In genomic region chr12:132422057-132423043, GRCh38 we compare ENCODE assay signal across 2 cellular contexts.
TF ChIP-seq lines count a peak whose summit lies in the region.

No MANE protein-coding gene starts in this region.

TF ChIP-seq in SK-N-SH treated with all-trans-retinoic acid at 6 μM for 48 hours, 23 proteins besides CTCF, POLR2A, EP300 and RAD21 (continued from another document):
- TF ChIP-seq TOX (CRISPR knock-in tag; IDR thresholded peaks at IDR 0.05; ENCODE audit: borderline replicate concordance) (no peak), TSHZ2 (CRISPR knock-in tag; IDR thresholded peaks at IDR 0.05) (no peak), POU6F1 (CRISPR knock-in tag; IDR thresholded peaks at IDR 0.05; ENCODE audit: borderline replicate concordance, low read depth) (no peak), SNAI2 (CRISPR knock-in tag; IDR thresholded peaks at IDR 0.05) (no peak), ESRRG (CRISPR knock-in tag; IDR thresholded peaks at IDR 0.05) (no peak), TCF4 (CRISPR knock-in tag; IDR thresholded peaks at IDR 0.05; ENCODE audit: borderline replicate concordance) (no peak), BACH2 (CRISPR knock-in tag; IDR thresholded peaks at IDR 0.05; ENCODE audit: borderline replicate concordance) (no peak), ARNTL (CRISPR knock-in tag; IDR thresholded peaks at IDR 0.05; ENCODE audit: borderline replicate concordance, low read depth) (no peak), ISL1 (CRISPR knock-in tag; IDR thresholded peaks at IDR 0.05) (no peak), ZNF70 (CRISPR knock-in tag; IDR thresholded peaks at IDR 0.05) (no peak)
- TF ChIP-seq, protein P1, sequence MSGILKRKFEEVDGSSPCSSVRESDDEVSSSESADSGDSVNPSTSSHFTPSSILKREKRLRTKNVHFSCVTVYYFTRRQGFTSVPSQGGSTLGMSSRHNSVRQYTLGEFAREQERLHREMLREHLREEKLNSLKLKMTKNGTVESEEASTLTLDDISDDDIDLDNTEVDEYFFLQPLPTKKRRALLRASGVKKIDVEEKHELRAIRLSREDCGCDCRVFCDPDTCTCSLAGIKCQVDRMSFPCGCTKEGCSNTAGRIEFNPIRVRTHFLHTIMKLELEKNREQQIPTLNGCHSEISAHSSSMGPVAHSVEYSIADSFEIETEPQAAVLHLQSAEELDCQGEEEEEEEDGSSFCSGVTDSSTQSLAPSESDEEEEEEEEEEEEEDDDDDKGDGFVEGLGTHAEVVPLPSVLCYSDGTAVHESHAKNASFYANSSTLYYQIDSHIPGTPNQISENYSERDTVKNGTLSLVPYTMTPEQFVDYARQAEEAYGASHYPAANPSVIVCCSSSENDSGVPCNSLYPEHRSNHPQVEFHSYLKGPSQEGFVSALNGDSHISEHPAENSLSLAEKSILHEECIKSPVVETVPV (CRISPR knock-in tag; IDR thresholded peaks at IDR 0.05): no peak

TF ChIP-seq in SK-N-SH, 30 proteins besides CTCF, POLR2A, EP300 and RAD21 (continued from another document):
- TF ChIP-seq, protein P2, sequence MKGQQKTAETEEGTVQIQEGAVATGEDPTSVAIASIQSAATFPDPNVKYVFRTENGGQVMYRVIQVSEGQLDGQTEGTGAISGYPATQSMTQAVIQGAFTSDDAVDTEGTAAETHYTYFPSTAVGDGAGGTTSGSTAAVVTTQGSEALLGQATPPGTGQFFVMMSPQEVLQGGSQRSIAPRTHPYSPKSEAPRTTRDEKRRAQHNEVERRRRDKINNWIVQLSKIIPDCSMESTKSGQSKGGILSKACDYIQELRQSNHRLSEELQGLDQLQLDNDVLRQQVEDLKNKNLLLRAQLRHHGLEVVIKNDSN (IDR thresholded peaks at IDR 0.05; ENCODE audit: borderline replicate concordance, low read depth): no peak
- no peak for TF ChIP-seq SMC3 (IDR thresholded peaks at IDR 0.05; ENCODE audit: low read depth, low read length)
- TF ChIP-seq CHD2 (IDR thresholded peaks at IDR 0.05; ENCODE audit: low read length, partially characterized antibody): no peak
- no peak for TF ChIP-seq POLR2AphosphoS5 (IDR thresholded peaks at IDR 0.05; ENCODE audit: low read depth, low read length)
- no peak for TF ChIP-seq TEAD4 (IDR thresholded peaks at IDR 0.05; ENCODE audit: borderline replicate concordance, insufficient read depth)
- TF ChIP-seq JUND (IDR thresholded peaks at IDR 0.05): no peak
- no peak for TF ChIP-seq NFIC (IDR thresholded peaks at IDR 0.05; ENCODE audit: borderline replicate concordance)
- TF ChIP-seq FOSL2 (IDR thresholded peaks at IDR 0.05; ENCODE audit: borderline replicate concordance, low read depth): no peak
- TF ChIP-seq ZBTB33 (IDR thresholded peaks at IDR 0.05; ENCODE audit: borderline replicate concordance, low read depth): no peak
- TF ChIP-seq TCF12 (IDR thresholded peaks at IDR 0.05): no peak
- TF ChIP-seq RFX5 (IDR thresholded peaks at IDR 0.05; ENCODE audit: low read length): no peak
- no peak for TF ChIP-seq TAF1 (IDR thresholded peaks at IDR 0.05; ENCODE audit: borderline replicate concordance, low read depth, low read length)
- TF ChIP-seq IRF3 (IDR thresholded peaks at IDR 0.05; ENCODE audit: low read depth, low read length): no peak
